8 cellular contexts compared by ENCODE assay signal in the genomic region with DNA sequence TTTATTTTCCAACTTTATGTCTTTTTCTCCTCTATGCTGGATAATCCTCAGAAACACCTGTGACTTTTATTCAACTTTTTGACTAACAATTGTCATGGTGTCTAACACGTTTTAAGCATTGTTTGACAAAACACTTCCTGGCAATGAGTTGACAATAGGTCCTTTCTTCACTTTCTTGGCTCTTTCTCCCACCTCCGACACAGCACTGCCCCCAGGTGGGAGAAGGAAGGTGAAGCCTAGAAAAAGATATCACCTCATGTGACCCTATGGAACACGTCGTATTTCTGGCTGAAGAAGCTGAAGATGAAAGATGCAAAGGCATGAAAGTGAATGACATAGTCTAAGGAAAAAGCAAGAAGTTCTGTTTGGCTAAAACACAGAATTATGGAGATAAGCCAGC.
DNase-seq lines count a peak whose midpoint lies in the region; ATAC-seq, FAIRE-seq and TF ChIP-seq lines count a peak whose summit lies in the region.

No MANE protein-coding gene starts in this region.

- H4K20me1 ChIP-seq in GM12878 (ENCODE audit: control insufficient read depth, insufficient read depth), result no peaks in the 10 kb centered on the region

- H3K4me3 Mint-ChIP-seq in nephron progenitor cell, result no peak overlapping the region

- no peaks in the 10 kb centered on the region for H3K4me1 Mint-ChIP-seq in nephron progenitor cell

- DNase-seq in NCI-H1417 (lab: John Stamatoyannopoulos, UW), result peak; percentile 9 to 67 (median 11)
- no peak for DNase-seq in NCI-H1417 treated with DMSO at 0.1 percent for 48 hours (lab: John Stamatoyannopoulos, UW)
- peak; percentile 7 for DNase-seq in M059J (ENCODE audit: low read depth)
- no peak for DNase-seq in GM12878 (ENCODE audit: low read depth, low spot score)
- peak; percentile 17 for DNase-seq in nephron progenitor cell
- no peak for DNase-seq in NCI-H510A treated with DMSO at 0.1 percent for 48 hours (lab: John Stamatoyannopoulos, UW)
- DNase-seq in OCI-M2 (lab: John Stamatoyannopoulos, UW; ENCODE audit: unreplicated experiment), result no peak

- TF ChIP-seq POLR2A in GM12878 (IDR thresholded peaks at IDR 0.05; ENCODE audit: low read depth, low read length), result no peak

- CTCF ChIA-PET in GM12878 (lab: Yijun Ruan, JAX), result interaction anchor here (0.7 to 3.9 kb wide), 3 partner anchors 119 to 199 kb away, joined by 4 to 14 read pairs (median 7); no protein-coding TSS in a partner anchor

- no peaks in the 10 kb centered on the region for H3K27me3 Mint-ChIP-seq in nephron progenitor cell (ENCODE audit: low read depth, poor library complexity)

- TF ChIP-seq CTCF in GM12878 (IDR thresholded peaks at IDR 0.05 in 2 of 3, conservative IDR thresholded peaks at IDR 0.05 in 1 of 3; ENCODE audit: control insufficient read depth in 2 of 3, extremely low read depth in 1 of 3, insufficient read depth in 1 of 3, low read depth in 3 of 3, low read length in 3 of 3) (peak; percentile 25 to 44 (median 31); a peak in 4 of 6 replicates), nephron progenitor cell (IDR thresholded peaks at IDR 0.05) (peak; percentile 40)

- no peaks in the 10 kb centered on the region for H3K4me1 ChIP-seq in GM12878 (ENCODE audit: control insufficient read depth, insufficient read depth, low read length)

- H3K79me2 ChIP-seq in GM12878 (ENCODE audit: control insufficient read depth, insufficient read depth, low read length), result no peaks in the 10 kb centered on the region

- no peak overlapping the region for H3K27ac ChIP-seq in GM12878 (ENCODE audit: control insufficient read depth, insufficient read depth)

- POLR2A ChIA-PET in GM12878 (lab: Charles Lee), result no interaction called here

- H3K9me3 ChIP-seq in GM12878 (replicated peaks; ENCODE audit: control insufficient read depth, insufficient read depth, low read length), result no peaks in the 10 kb centered on the region

- no peaks in the 10 kb centered on the region for H3K36me3 ChIP-seq in GM12878 (ENCODE audit: control insufficient read depth in 2 of 2, insufficient read depth in 2 of 2, low read length in 1 of 2)

- SMC1A ChIA-PET in GM12878 (lab: Charles Lee; ENCODE audit: uncharacterized antibody, unreplicated experiment), result interaction anchor here (0.6 kb wide), 1 partner anchor 126 kb away, joined by 3 read pairs; no protein-coding TSS in a partner anchor

- WGBS in GM12878 (ENCODE audit: insufficient coverage, insufficient replicate concordance, low lambda C conversion rate, missing lambda C conversion rate), result 0% methylated on average over 4 of the region's 4 CpGs

- no peak overlapping the region for H3K27ac Mint-ChIP-seq in nephron progenitor cell

- BruUV-seq in GM12878 (replicated peaks; lab: Mats Ljungman, UMichigan), result no TSS peak

- peak; percentile 52; the same call in 1 of the 3 replicates for ATAC-seq in GM12878
- no peak for ATAC-seq in HG02852 (IDR thresholded peaks at IDR 0.05; ENCODE audit: unreplicated experiment)

- no peak overlapping the region for H3K9ac ChIP-seq in GM12878 (ENCODE audit: control insufficient read depth, insufficient read depth, low read length)

- TF ChIP-seq RAD21 in GM12878 (IDR thresholded peaks at IDR 0.05; ENCODE audit: insufficient read depth, low read depth, low read length), result peak; percentile 56

- RAD21 ChIA-PET in GM12878 (lab: Charles Lee; ENCODE audit: unreplicated experiment), result interaction anchor here (1.0 kb wide), 1 partner anchor 198 kb away, joined by 3 read pairs; no protein-coding TSS in a partner anchor

- intact Hi-C loops in GM12878 (cut with micrococcal nuclease; ENCODE audit: unreplicated experiment), result loop anchor here (1.0 to 10.0 kb wide), 3 partner anchors 199 to 370 kb away; no protein-coding TSS in a partner anchor

- no peak overlapping the region for H3K4me2 ChIP-seq in GM12878 (ENCODE audit: control insufficient read depth, insufficient read depth)

- no peak overlapping the region for H2AFZ ChIP-seq in GM12878 (ENCODE audit: control insufficient read depth, low read depth, low read length)

- H3K27me3 ChIP-seq in GM12878 (replicated peaks in 1 of 2; ENCODE audit: control insufficient read depth in 2 of 2, insufficient read depth in 2 of 2, low read length in 1 of 2), result no peaks in the 10 kb centered on the region

- TF ChIP-seq EP300 in GM12878 (IDR thresholded peaks at IDR 0.05; ENCODE audit: borderline replicate concordance in 1 of 2, control insufficient read depth in 1 of 2, low read depth in 2 of 2, low read length in 2 of 2), result no peak

- no peaks in the 10 kb centered on the region for H3K9me3 Mint-ChIP-seq in nephron progenitor cell

- H3K4me3 ChIP-seq in GM12878, result no peak overlapping the region

- H3K36me3 Mint-ChIP-seq in nephron progenitor cell (ENCODE audit: low read depth), result no peaks in the 10 kb centered on the region

- FAIRE-seq in GM12878 (lab: Jason Lieb, UNC), result no peak

- in situ Hi-C loops in GM12878 (cut with MboI), result no loop called here

TF ChIP-seq in GM12878, 131 proteins besides CTCF, POLR2A, EP300 and RAD21:
- TF ChIP-seq SMC3 (IDR thresholded peaks at IDR 0.05; ENCODE audit: borderline replicate concordance, low read length) (peak; percentile 44; the same call in 1 of the 2 replicates), YBX1 (IDR thresholded peaks at IDR 0.05) (no peak)

Comparison
In these comparisons a context has a peak if more than half of its experiments do, and no peak if none do; other contexts are left out.
1. DNase-seq: peak in NCI-H1417 (3 of 3), M059J (single experiment) and nephron progenitor cell (single experiment); none in NCI-H1417 treated with DMSO at 0.1 percent for 48 hours (single experiment), GM12878 (single experiment), NCI-H510A treated with DMSO at 0.1 percent for 48 hours (single experiment) and OCI-M2 (single experiment).